In genomic region chr17:69711504-69711903, GRCh38 we compare ENCODE assay signal across 28 cellular contexts.
DNase-seq lines count a peak whose midpoint lies in the region; ATAC-seq, FAIRE-seq and TF ChIP-seq lines count a peak whose summit lies in the region.
"Had no signal": no experiment of that assay in that cellular context is flagged by ENCODE, and none has a peak within 500 bp of the region (broad histone marks: within the 10 kb centered on the region; RNA-seq: fewer than 3 reads in every experiment).

No MANE protein-coding gene starts in this region.

- no peaks in the 10 kb centered on the region for H4K20me1 ChIP-seq in osteoblast (ENCODE audit: insufficient read depth, low read length)

- H3K9ac ChIP-seq in kidney (ENCODE audit: low read length in 2 of 2): no peak overlapping the region
- H3K9ac ChIP-seq: KMS-11 had no signal

- DNase-seq in H54 (ENCODE audit: insufficient read length, low spot score) (no peak), NCI-H1417 (lab: John Stamatoyannopoulos, UW) (peak in 2 of 3 experiments; percentile 44 to 82), RPMI7951 (ENCODE audit: low read depth) (peak; percentile 4), osteoblast (ENCODE audit: insufficient read length, low spot score, missing footprints) (peak; percentile 1), GM10248 (ENCODE audit: extremely low spot score) (no peak), kidney (no peak)
- DNase-seq: activated CD4-positive, alpha-beta memory T cell treated with anti-CD3 and anti-CD28 coated beads for 36 hours; activated CD8-positive, alpha-beta memory T cell treated with anti-CD3 and anti-CD28 coated beads, Interleukin-2, amount 50 U/mL, for 4 hours; esophagus squamous epithelium; hippocampal formation; immature natural killer cell; left lung; mesendoderm; NCI-H1694 treated with DMSO at 0.1 percent for 48 hours; NCI-H446; Peyer's patch; SJCRH30; stimulated activated CD4-positive, alpha-beta T cell treated with anti-CD3 and anti-CD28 coated beads, Interleukin-4, amount 100 ng/mL, for 4 hours; substantia nigra; upper lobe of right lung had no signal

- H3K27me3 ChIP-seq in osteoblast (ENCODE audit: insufficient read depth, low read length): no peaks in the 10 kb centered on the region
- H3K27me3 ChIP-seq: esophagus squamous epithelium, gastroesophageal sphincter, left lung, Peyer's patch, SJCRH30, upper lobe of right lung had no signal

- H3K4me3 ChIP-seq in osteoblast (ENCODE audit: insufficient read depth, low read length) (no peak overlapping the region), kidney (ENCODE audit: low read length in 2 of 2) (no peak overlapping the region)
- H3K4me3 ChIP-seq: esophagus squamous epithelium, gastroesophageal sphincter, left lung, Peyer's patch, prostate gland, SJCRH30, upper lobe of right lung had no signal

- no peak overlapping the region for H3K27ac ChIP-seq in osteoblast (ENCODE audit: low read depth, low read length)
- no peak overlapping the region for H3K27ac ChIP-seq in kidney (ENCODE audit: low read depth in 2 of 2, low read length in 2 of 2)
- H3K27ac ChIP-seq: C4-2B, esophagus squamous epithelium, gastroesophageal sphincter, HL-60, KMS-11, left lung, Peyer's patch, prostate gland, SJCRH30, upper lobe of right lung had no signal

- H3K9me3 ChIP-seq in osteoblast (ENCODE audit: low read depth, low read length) (no peaks in the 10 kb centered on the region), kidney (ENCODE audit: control insufficient read depth in 1 of 2, low read length in 2 of 2) (no peaks in the 10 kb centered on the region)
- H3K9me3 ChIP-seq: esophagus squamous epithelium, gastroesophageal sphincter, left lung, Peyer's patch, prostate gland, SJCRH30, upper lobe of right lung had no signal

- intact Hi-C loops in kidney (cut with DNase I): no loop called here

- no peaks in the 10 kb centered on the region for H3K79me2 ChIP-seq in osteoblast (ENCODE audit: insufficient read depth, low read length)

- TF ChIP-seq POLR2A in H54 (IDR thresholded peaks at IDR 0.05; ENCODE audit: low read depth, low read length): no peak

- POLR2A ChIA-PET in GM10248 (lab: Yijun Ruan, JAX): no interaction called here

- no peak for ATAC-seq in esophagus mucosa
- ATAC-seq: activated CD4-positive, CD25-positive, alpha-beta regulatory T cell treated with anti-CD3 and anti-CD28 coated beads, Interleukin-2, amount 50 U/mL, for 24 hours; gastroesophageal sphincter; left lung; stimulated activated memory B cell treated with anti-CD40 and anti-IgM and Interleukin-4, amounts not matched to agents 10 μg/mL and 1 μg/mL and 100 μg/mL, for 72 hours; upper lobe of right lung had no signal

- no peak overlapping the region for H3K4me2 ChIP-seq in osteoblast (ENCODE audit: insufficient read depth, low read length)
- H3K4me2 ChIP-seq: KMS-11 had no signal

- CTCF ChIA-PET in GM10248 (lab: Yijun Ruan, JAX): no interaction called here

- peak; percentile 30 for FAIRE-seq in H54 (lab: Jason Lieb, UNC)
- no peak for FAIRE-seq in kidney (lab: Jason Lieb, UNC)

- TF ChIP-seq CTCF in osteoblast (IDR thresholded peaks at IDR 0.05; ENCODE audit: extremely low read depth, low read depth, low read length): no peak
- no peak for TF ChIP-seq CTCF in GM10248 (IDR thresholded peaks at IDR 0.05; ENCODE audit: control extremely low read depth, extremely low read depth, low read depth, missing control alignments)
- no peak for TF ChIP-seq CTCF in kidney (IDR thresholded peaks at IDR 0.05; ENCODE audit: borderline replicate concordance, extremely low read depth, insufficient read depth)

- H3K4me1 ChIP-seq in osteoblast (ENCODE audit: insufficient read depth, low read length) (no peaks in the 10 kb centered on the region), kidney (ENCODE audit: control insufficient read depth in 1 of 2, insufficient read depth in 1 of 2, low read depth in 1 of 2, low read length in 2 of 2) (peaks cover 0 to 9% of the 10 kb centered on the region in 2 donors)
- H3K4me1 ChIP-seq: left lung, Peyer's patch, prostate gland, upper lobe of right lung had no signal

- H3K36me3 ChIP-seq in osteoblast (ENCODE audit: insufficient read depth, low read length) (no peaks in the 10 kb centered on the region), kidney (ENCODE audit: control insufficient read depth in 1 of 2, insufficient read depth in 2 of 2, low read length in 2 of 2) (no peaks in the 10 kb centered on the region)
- H3K36me3 ChIP-seq: esophagus squamous epithelium, gastroesophageal sphincter, left lung, Peyer's patch, prostate gland, SJCRH30, upper lobe of right lung had no signal

- no peak overlapping the region for H2AFZ ChIP-seq in osteoblast (ENCODE audit: low read length)

Comparison
In these comparisons a context has a peak if more than half of its experiments do, and no peak if none do; other contexts are left out.
1. DNase-seq: peak in NCI-H1417 (2 of 3), RPMI7951 (single experiment) and osteoblast (single experiment); none in H54 (single experiment), GM10248 (single experiment) and kidney (single experiment).